10 cellular contexts compared by ENCODE assay signal in the genomic region with DNA sequence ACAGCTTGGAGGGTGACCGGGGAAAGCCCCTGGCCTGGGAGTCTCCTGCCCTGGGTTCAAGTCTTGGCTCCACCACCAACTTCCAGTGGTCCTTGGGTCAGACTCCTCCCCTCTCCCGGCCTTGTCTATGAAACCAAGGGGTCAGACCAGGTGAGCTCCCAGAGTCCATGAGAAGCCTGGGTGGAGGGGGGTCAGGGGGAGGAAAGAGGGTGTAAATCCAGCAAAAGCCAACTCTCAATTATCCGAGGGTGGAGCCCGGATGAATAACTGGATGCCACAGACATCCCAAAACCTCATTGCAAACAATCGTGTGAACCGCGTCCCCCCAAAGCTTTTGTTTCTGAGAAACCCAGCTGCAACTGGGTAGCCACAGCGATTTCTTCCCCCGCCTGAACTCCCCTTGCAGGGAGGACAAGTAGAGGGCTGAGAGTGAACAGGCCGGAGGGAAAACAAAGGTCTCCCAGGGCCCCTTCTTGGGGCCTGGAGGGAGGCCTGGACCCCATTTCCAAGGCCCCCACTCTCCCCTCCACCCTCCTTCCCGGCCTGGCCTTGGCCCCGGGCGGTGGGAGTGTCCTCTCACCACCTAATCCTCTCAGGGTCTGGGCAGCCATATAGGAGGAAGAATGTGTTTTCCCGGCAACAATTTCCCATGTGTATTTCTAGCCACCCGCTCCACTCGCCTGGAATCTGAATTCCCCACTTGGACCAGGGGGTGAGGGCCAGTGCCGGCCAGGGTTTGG. TPM values are rescaled to one million over a fixed set of nuclear protein-coding genes. Genes with fewer than 3 reads are reported as not detected.
DNase-seq lines count a peak whose midpoint lies in the region; ATAC-seq and TF ChIP-seq lines count a peak whose summit lies in the region.
"Had no signal": no experiment of that assay in that cellular context is flagged by ENCODE, and none has a peak within 500 bp of the region (broad histone marks: within the 10 kb centered on the region; RNA-seq: fewer than 3 reads in every experiment).

No MANE protein-coding gene starts in this region.

- H3K4me3 ChIP-seq in left ventricle myocardium inferior (peak overlapping the region; percentile 88), gastrocnemius medialis (no peak overlapping the region)

- H3K4me1 ChIP-seq in left ventricle myocardium inferior (peaks cover 90% of the 10 kb centered on the region), gastrocnemius medialis (peaks cover 14 to 62% of the 10 kb centered on the region in 2 donors)

- H3K27ac Mint-ChIP-seq in Calu3 (ENCODE audit: unreplicated experiment): peak overlapping the region; percentile 57
- no peak overlapping the region for H3K27ac Mint-ChIP-seq in activated T-helper 17 cell treated with anti-CD3 and anti-CD28 coated beads, Interleukin-2, amount 50 U/mL, for 72 hours
- H3K27ac Mint-ChIP-seq: activated naive CD4-positive, alpha-beta T cell treated with anti-CD3 and anti-CD28 coated beads, Interleukin-2, amount 10 ng/mL, durations not matched to agents 7 days and 5 days had no signal

- H3K27ac ChIP-seq in left ventricle myocardium inferior (replicated peaks) (peak overlapping the region; percentile 96), gastrocnemius medialis (peak overlapping the region; percentile 65 to 79 (median 74))

- H3K27me3 ChIP-seq in left ventricle myocardium inferior (ENCODE audit: low read depth): no peaks in the 10 kb centered on the region
- H3K27me3 ChIP-seq in gastrocnemius medialis: peaks cover 14 to 31% (median 27%) of the 10 kb centered on the region in 3 donors

- no peaks in the 10 kb centered on the region for H3K9me3 ChIP-seq in left ventricle myocardium inferior (replicated peaks)
- no peaks in the 10 kb centered on the region for H3K9me3 ChIP-seq in gastrocnemius medialis

- H3K9me3 Mint-ChIP-seq in Calu3 (ENCODE audit: low read depth, unreplicated experiment): no peaks in the 10 kb centered on the region
- no peaks in the 10 kb centered on the region for H3K9me3 Mint-ChIP-seq in activated T-helper 17 cell treated with anti-CD3 and anti-CD28 coated beads, Interleukin-2, amount 50 U/mL, for 72 hours
- H3K9me3 Mint-ChIP-seq: activated naive CD4-positive, alpha-beta T cell treated with anti-CD3 and anti-CD28 coated beads, Interleukin-2, amount 10 ng/mL, durations not matched to agents 7 days and 5 days had no signal

- DNase-seq in Calu3: no peak
- no peak for DNase-seq in left ventricle myocardium inferior
- DNase-seq in gastrocnemius medialis: no peak
- DNase-seq in NCI-H146 treated with DMSO at 0.1 percent for 48 hours (lab: John Stamatoyannopoulos, UW; ENCODE audit: unreplicated experiment): no peak
- no peak for DNase-seq in amygdala (lab: John Stamatoyannopoulos, UW)
- DNase-seq in NCI-H2107 (lab: John Stamatoyannopoulos, UW): no peak
- DNase-seq in stimulated activated CD4-positive, alpha-beta T cell treated with anti-CD3 and anti-CD28 coated beads, Interleukin-15, amount 100 ng/mL, for 24 hours: no peak
- DNase-seq: activated naive CD4-positive, alpha-beta T cell treated with anti-CD3 and anti-CD28 coated beads, Interleukin-2, amount 10 ng/mL, durations not matched to agents 7 days and 5 days; stimulated activated naive CD4-positive, alpha-beta T cell had no signal

- no peak for TF ChIP-seq POLR2A in gastrocnemius medialis (IDR thresholded peaks at IDR 0.05)

- in situ Hi-C loops in gastrocnemius medialis (cut with MboI; ENCODE audit: low sequenced_read_pairs in 4 of 4): no loop called here

- peaks cover 47% of the 10 kb centered on the region for H3K36me3 Mint-ChIP-seq in Calu3 (ENCODE audit: insufficient read depth, unreplicated experiment)
- peaks cover 10% of the 10 kb centered on the region for H3K36me3 Mint-ChIP-seq in activated T-helper 17 cell treated with anti-CD3 and anti-CD28 coated beads, Interleukin-2, amount 50 U/mL, for 72 hours (ENCODE audit: low read depth)
- H3K36me3 Mint-ChIP-seq: activated naive CD4-positive, alpha-beta T cell treated with anti-CD3 and anti-CD28 coated beads, Interleukin-2, amount 10 ng/mL, durations not matched to agents 7 days and 5 days had no signal

- peak overlapping the region; percentile 64 for H3K4me3 Mint-ChIP-seq in Calu3 (ENCODE audit: low read depth, unreplicated experiment)
- H3K4me3 Mint-ChIP-seq in activated T-helper 17 cell treated with anti-CD3 and anti-CD28 coated beads, Interleukin-2, amount 50 U/mL, for 72 hours: peak overlapping the region; percentile 20
- H3K4me3 Mint-ChIP-seq: activated naive CD4-positive, alpha-beta T cell treated with anti-CD3 and anti-CD28 coated beads, Interleukin-2, amount 10 ng/mL, durations not matched to agents 7 days and 5 days had no signal

- ATAC-seq in activated T-helper 17 cell treated with anti-CD3 and anti-CD28 coated beads, Interleukin-2, amount 50 U/mL, for 72 hours (replicated peaks): no peak
- no peak for ATAC-seq in gastrocnemius medialis

- no peaks in the 10 kb centered on the region for H3K27me3 Mint-ChIP-seq in Calu3 (ENCODE audit: unreplicated experiment)
- H3K27me3 Mint-ChIP-seq in activated T-helper 17 cell treated with anti-CD3 and anti-CD28 coated beads, Interleukin-2, amount 50 U/mL, for 72 hours: peaks cover 11% of the 10 kb centered on the region

- BruUV-seq in Calu3 (replicated peaks; lab: Mats Ljungman, UMichigan): TSS peak; percentile 77

- intact Hi-C loops in Calu3 (cut with micrococcal nuclease; ENCODE audit: unreplicated experiment): no loop called here
- intact Hi-C loops in left ventricle myocardium inferior (cut with micrococcal nuclease): no loop called here
- intact Hi-C loops in gastrocnemius medialis (cut with DNase I; ENCODE audit: low total_unique reads): no loop called here

- CTCF ChIA-PET in Calu3 (lab: Charles Lee): interaction anchor here (0.7 to 3.1 kb wide), 3 partner anchors 9 to 45 kb away, joined by 3 to 17 read pairs (median 4); no protein-coding TSS in a partner anchor

- no peaks in the 10 kb centered on the region for H3K36me3 ChIP-seq in left ventricle myocardium inferior
- H3K36me3 ChIP-seq in gastrocnemius medialis: no peaks in the 10 kb centered on the region

- peaks cover 26% of the 10 kb centered on the region for H3K4me1 Mint-ChIP-seq in Calu3 (ENCODE audit: low read depth, unreplicated experiment)
- H3K4me1 Mint-ChIP-seq in activated T-helper 17 cell treated with anti-CD3 and anti-CD28 coated beads, Interleukin-2, amount 50 U/mL, for 72 hours: peaks cover 10% of the 10 kb centered on the region

- no peak for TF ChIP-seq CTCF in Calu3 (IDR thresholded peaks at IDR 0.05; ENCODE audit: unreplicated experiment)
- TF ChIP-seq CTCF in left ventricle myocardium inferior (IDR thresholded peaks at IDR 0.05; ENCODE audit: borderline replicate concordance): no peak
- TF ChIP-seq CTCF in gastrocnemius medialis (IDR thresholded peaks at IDR 0.05 in 4 of 5, conservative IDR thresholded peaks at IDR 0.05 in 1 of 5): no peak

RNA-seq across cellular contexts. Expression of a gene that starts 2.5 kb away (rescaled TPM):
- total RNA-seq in Calu3 (2022): 22.1 and 24.5 TPM in 2 replicates
- 1 to 10 TPM in 1 of 2 donors, under 1 TPM in 1; 0.37 to 1.6 TPM for total RNA-seq in activated T-helper 17 cell treated with anti-CD3 and anti-CD28 coated beads, Interleukin-2, amount 50 U/mL, for 72 hours
- total RNA-seq in left ventricle myocardium inferior: 17.2 TPM
- total RNA-seq in gastrocnemius medialis: under 1 TPM in 3 of 4 donors, not detected in 1; 0.81 to 0.95 (median 0.95) TPM

RNA-seq across cellular contexts. Expression of a gene that starts 32.8 kb away (rescaled TPM):
- total RNA-seq in Calu3 (2022) (72.7 and 85.3 TPM in 2 replicates), left ventricle myocardium inferior (67.3 TPM), gastrocnemius medialis (100 to 1,000 TPM; 112 to 174 (median 132) TPM)
- total RNA-seq in activated T-helper 17 cell treated with anti-CD3 and anti-CD28 coated beads, Interleukin-2, amount 50 U/mL, for 72 hours: 10 to 100 TPM; 40.4 to 74.7 TPM

RNA-seq across cellular contexts. Expression of a gene that starts 45.5 kb away (rescaled TPM):
- total RNA-seq in Calu3 (2022): 31.4 and 31.9 TPM in 2 replicates
- 10 to 100 TPM; 14.5 to 27.2 TPM for total RNA-seq in activated T-helper 17 cell treated with anti-CD3 and anti-CD28 coated beads, Interleukin-2, amount 50 U/mL, for 72 hours
- total RNA-seq in left ventricle myocardium inferior: 2.6 TPM
- total RNA-seq in gastrocnemius medialis: 1 to 10 TPM; 3.2 to 5.0 (median 4.1) TPM

RNA-seq across cellular contexts. Expression of a gene that starts 53.3 kb away (rescaled TPM):
- total RNA-seq in Calu3 (2022): 18.1 and 22.4 TPM in 2 replicates
- total RNA-seq in activated T-helper 17 cell treated with anti-CD3 and anti-CD28 coated beads, Interleukin-2, amount 50 U/mL, for 72 hours: under 1 TPM; 0.11 to 0.29 TPM
- 5.5 TPM for total RNA-seq in left ventricle myocardium inferior
- total RNA-seq in gastrocnemius medialis: 10 to 100 TPM in 1 of 4 donors, 1 to 10 TPM in 3; 2.4 to 12.8 (median 3.7) TPM
